8 cellular contexts compared by ENCODE assay signal in the genomic region with DNA sequence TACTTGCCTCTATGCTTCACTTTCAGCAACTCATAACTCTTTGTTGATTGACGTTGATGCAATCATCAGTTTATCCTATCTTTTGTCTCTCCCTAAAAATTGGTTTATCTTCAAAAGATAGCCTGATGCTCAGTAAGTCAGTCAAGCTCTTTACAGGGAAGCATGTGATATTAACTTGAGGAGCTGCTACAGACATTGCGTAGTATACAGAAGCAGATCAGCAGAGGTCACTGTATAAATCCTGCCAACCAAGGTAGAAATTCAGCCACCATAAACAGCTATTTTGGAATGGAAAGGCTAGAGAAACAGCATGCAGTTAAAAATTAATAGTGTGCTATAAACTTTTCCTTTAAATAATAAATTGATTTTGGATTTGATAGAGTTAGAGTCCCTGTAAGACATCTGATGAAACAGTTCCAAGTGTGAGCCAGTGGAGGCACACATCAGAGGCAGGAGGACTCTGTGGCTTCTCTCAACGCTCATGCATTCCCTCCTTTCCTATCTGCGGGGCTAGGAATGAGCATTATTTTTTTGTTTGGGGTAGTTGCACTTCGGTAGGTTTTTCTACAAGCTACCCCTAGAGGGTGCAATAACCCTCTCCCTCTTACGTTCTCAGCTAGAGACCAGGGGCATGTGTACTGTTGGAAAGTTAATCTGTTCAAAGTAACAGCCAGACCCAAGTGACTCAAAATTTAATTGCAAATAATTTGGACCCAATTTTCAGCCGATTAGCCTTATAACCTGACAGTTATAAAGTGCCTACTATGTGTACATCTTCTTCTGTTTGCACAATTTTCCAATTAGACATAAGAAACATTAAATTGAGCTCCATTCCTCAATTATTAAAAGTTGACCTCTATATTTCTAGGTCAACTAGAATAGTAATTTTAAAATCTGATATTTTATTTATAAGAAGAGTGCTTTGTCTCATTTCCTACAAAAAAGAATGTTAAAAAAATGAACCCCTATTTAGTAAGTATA.
A peak's percentile ranks its signal among the peaks of the same experiment; 100 is the strongest.
DNase-seq lines count a peak whose midpoint lies in the region; ATAC-seq and TF ChIP-seq lines count a peak whose summit lies in the region.

No MANE protein-coding gene starts in this region.

- no peak overlapping the region for H3K27ac Mint-ChIP-seq in activated T-cell treated with anti-CD3 and anti-CD28 coated beads, Interleukin-2, amount 50 U/mL, for 72 hours

- no peak overlapping the region for H3K4me3 Mint-ChIP-seq in activated T-cell treated with anti-CD3 and anti-CD28 coated beads, Interleukin-2, amount 50 U/mL, for 72 hours

- peaks cover under 1% of the 10 kb centered on the region in 2 donors for H3K9me3 Mint-ChIP-seq in activated T-cell treated with anti-CD3 and anti-CD28 coated beads, Interleukin-2, amount 50 U/mL, for 72 hours

- no peaks in the 10 kb centered on the region for H3K4me1 Mint-ChIP-seq in activated T-cell treated with anti-CD3 and anti-CD28 coated beads, Interleukin-2, amount 50 U/mL, for 72 hours (ENCODE audit: low read depth)

- H3K27me3 Mint-ChIP-seq in activated T-cell treated with anti-CD3 and anti-CD28 coated beads, Interleukin-2, amount 50 U/mL, for 72 hours (ENCODE audit: low read depth) = no peaks in the 10 kb centered on the region

- H3K4me3 ChIP-seq in AG10803 (ENCODE audit: low read length) (no peak overlapping the region), MG63 (no peak overlapping the region), retinal pigment epithelial cell (ENCODE audit: low read length) (no peak overlapping the region)

- H3K9me3 ChIP-seq in MG63 = no peaks in the 10 kb centered on the region

- peak; percentile 70 for DNase-seq in AG10803 (ENCODE audit: low read depth)
- peak; percentile 5 for DNase-seq in MG63
- peak; percentile 90 for DNase-seq in SK-MEL-5 (ENCODE audit: low read depth, low spot score)
- peak; percentile 35 for DNase-seq in foreskin melanocyte
- no peak for DNase-seq in retinal pigment epithelial cell (ENCODE audit: low read depth)
- no peak for DNase-seq in activated T-cell treated with anti-CD3 and anti-CD28 coated beads, Interleukin-2, amount 50 U/mL, for 72 hours

- peak; percentile 96 for ATAC-seq in GM18868 (IDR thresholded peaks at IDR 0.05; ENCODE audit: unreplicated experiment)
- no peak for ATAC-seq in activated T-cell treated with anti-CD3 and anti-CD28 coated beads, Interleukin-2, amount 50 U/mL, for 72 hours (replicated peaks in 1 of 2)
- ATAC-seq in activated CD4-positive, CD25-positive, alpha-beta regulatory T cell treated with anti-CD3 and anti-CD28 coated beads, Interleukin-2, amount 50 U/mL, for 24 hours = no peak

- TF ChIP-seq CTCF in AG10803 (conservative IDR thresholded peaks at IDR 0.05; ENCODE audit: low read length) = peak; percentile 94
- TF ChIP-seq CTCF in retinal pigment epithelial cell (conservative IDR thresholded peaks at IDR 0.05; ENCODE audit: low read depth, low read length) = peak; percentile 85

- peaks cover 0 to under 1% of the 10 kb centered on the region in 2 donors for H3K36me3 Mint-ChIP-seq in activated T-cell treated with anti-CD3 and anti-CD28 coated beads, Interleukin-2, amount 50 U/mL, for 72 hours (ENCODE audit: insufficient read depth in 2 of 2)

- H3K27me3 ChIP-seq in MG63 = no peaks in the 10 kb centered on the region

- in situ Hi-C loops in SK-MEL-5 (cut with HindIII; ENCODE audit: low pct_unique_long_range_greater_than_20kb, low sequenced_read_pairs) = no loop called here

- no peaks in the 10 kb centered on the region for H3K36me3 ChIP-seq in MG63

Comparison
In these comparisons a context has a peak if more than half of its experiments do, and no peak if none do; other contexts are left out.
1. DNase-seq: peak in AG10803 (single experiment), MG63 (single experiment), SK-MEL-5 (single experiment) and foreskin melanocyte (single experiment); none in retinal pigment epithelial cell (single experiment) and activated T-cell treated with anti-CD3 and anti-CD28 coated beads, Interleukin-2, amount 50 U/mL, for 72 hours (0 of 2).